1 cellular context compared by ENCODE assay signal in the genomic region with DNA sequence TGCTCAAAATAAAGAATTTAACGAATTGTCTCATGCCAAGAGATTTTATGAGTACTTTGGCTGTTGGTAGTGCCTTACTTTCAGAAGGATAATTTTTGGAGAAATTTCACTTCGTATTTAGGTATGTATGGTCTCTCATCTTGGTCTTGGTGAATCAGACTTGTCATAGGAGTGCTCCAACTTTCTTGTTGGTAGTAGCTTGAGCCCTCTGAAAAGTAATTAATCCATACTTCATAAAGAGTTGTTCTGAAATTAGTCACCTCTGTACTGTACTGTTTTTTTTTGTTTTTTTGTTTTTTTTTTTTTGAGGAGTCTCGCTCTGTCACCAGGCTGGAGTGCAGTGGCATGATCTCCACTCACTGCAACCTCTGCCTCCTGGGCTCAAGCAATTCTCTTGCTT.
TF ChIP-seq lines count a peak whose summit lies in the region.

No MANE protein-coding gene starts in this region.

TF ChIP-seq in GM23338, 12 proteins besides CTCF, POLR2A, EP300 and RAD21 (continued from another document):
- TF ChIP-seq REST (IDR thresholded peaks at IDR 0.05; ENCODE audit: unreplicated experiment) (no peak), CREB1 (CRISPR knock-in tag; IDR thresholded peaks at IDR 0.05; ENCODE audit: low read depth) (no peak), POLR2AphosphoS5 (IDR thresholded peaks at IDR 0.05; ENCODE audit: low read depth) (no peak), ZNF462 (CRISPR knock-in tag; IDR thresholded peaks at IDR 0.05) (no peak), EZH2phosphoT487 (IDR thresholded peaks at IDR 0.05; ENCODE audit: unreplicated experiment) (no peak), ZNF114 (CRISPR knock-in tag; IDR thresholded peaks at IDR 0.05) (no peak), EZH2 (IDR thresholded peaks at IDR 0.05; ENCODE audit: low read depth, unreplicated experiment) (no peak), JUNB (IDR thresholded peaks at IDR 0.05; ENCODE audit: unreplicated experiment) (no peak), ETS1 (IDR thresholded peaks at IDR 0.05) (no peak)
TF ChIP-seq in GM23338: peak in this region for 0.
